In genomic region chr12:104643093-104643646, GRCh38 we compare ENCODE assay signal across 12 cellular contexts.
DNase-seq lines count a peak whose midpoint lies in the region; ATAC-seq and TF ChIP-seq lines count a peak whose summit lies in the region.
"Had no signal": no experiment of that assay in that cellular context is flagged by ENCODE, and none has a peak within 500 bp of the region (broad histone marks: within the 10 kb centered on the region; RNA-seq: fewer than 3 reads in every experiment).

No MANE protein-coding gene starts in this region.

- in situ Hi-C loops in GM13977 (cut with MboI; ENCODE audit: low pct_unique_long_range_greater_than_20kb, low sequenced_read_pairs, unreplicated experiment) = no loop called here

- no peak overlapping the region for H3K4me3 ChIP-seq in thyroid gland (replicated peaks in 1 of 3)
- H3K4me3 ChIP-seq: body of pancreas, esophagus muscularis mucosa, pancreas had no signal

- POLR2A ChIA-PET in WTC11 (lab: Charles Lee) = no interaction called here

- no peak for DNase-seq in CD14-positive monocyte (ENCODE audit: low spot score)
- peak; percentile 57 for DNase-seq in GM13977 (ENCODE audit: low spot score)
- no peak for DNase-seq in WTC11 (ENCODE audit: low spot score)
- DNase-seq in memory B cell (ENCODE audit: low spot score in 2 of 2) = peak; percentile 22 to 66
- no peak for DNase-seq in endothelial cell (ENCODE audit: low spot score)
- no peak for DNase-seq in stimulated activated naive CD4-positive, alpha-beta T cell (lab: John Stamatoyannopoulos, UW)
- DNase-seq in thyroid gland = no peak
- DNase-seq in NCI-H128 (lab: John Stamatoyannopoulos, UW; ENCODE audit: unreplicated experiment) = no peak
- DNase-seq: activated CD8-positive, alpha-beta memory T cell treated with anti-CD3 and anti-CD28 coated beads for 24 hours had no signal

- no peak overlapping the region for H3K27ac ChIP-seq in thyroid gland
- H3K27ac ChIP-seq: esophagus muscularis mucosa had no signal

- H3K9me3 ChIP-seq in thyroid gland = no peaks in the 10 kb centered on the region
- H3K9me3 ChIP-seq: body of pancreas, pancreas had no signal

- H3K4me1 Mint-ChIP-seq in CD14-positive monocyte (peaks cover 83% of the 10 kb centered on the region), WTC11 (peaks cover 13% of the 10 kb centered on the region; the same call in 1 of the 2 replicates), memory B cell (peaks cover 33% of the 10 kb centered on the region), endothelial cell (ENCODE audit: unreplicated experiment) (no peaks in the 10 kb centered on the region)

- ATAC-seq in WTC11 = no peak
- peak; percentile 75 for ATAC-seq in memory B cell (ENCODE audit: low read depth)
- ATAC-seq: body of pancreas had no signal

- TF ChIP-seq POLR2A in thyroid gland (IDR thresholded peaks at IDR 0.05) = no peak

- 90 to 91% methylated on average over 7 of the region's 7 CpGs for WGBS in thyroid gland, 2 donors

- H3K4me1 ChIP-seq in thyroid gland = peaks cover 7 to 9% of the 10 kb centered on the region in 2 donors
- H3K4me1 ChIP-seq: body of pancreas had no signal

- peak overlapping the region in 1 of 2 donors; percentile 89 for H3K4me3 Mint-ChIP-seq in CD14-positive monocyte
- no peak overlapping the region for H3K4me3 Mint-ChIP-seq in WTC11
- H3K4me3 Mint-ChIP-seq in memory B cell = peak overlapping the region; percentile 81
- no peak overlapping the region for H3K4me3 Mint-ChIP-seq in endothelial cell (ENCODE audit: unreplicated experiment)

- H3K36me3 ChIP-seq in thyroid gland = no peaks in the 10 kb centered on the region
- H3K36me3 ChIP-seq: esophagus muscularis mucosa, pancreas had no signal

- H3K27me3 Mint-ChIP-seq in CD14-positive monocyte (ENCODE audit: low read depth in 3 of 3) (no peaks in the 10 kb centered on the region), WTC11 (ENCODE audit: low read depth) (no peaks in the 10 kb centered on the region; the same call in 1 of the 2 replicates), memory B cell (no peaks in the 10 kb centered on the region), endothelial cell (ENCODE audit: unreplicated experiment) (no peaks in the 10 kb centered on the region)

- H3K36me3 Mint-ChIP-seq in CD14-positive monocyte (peaks cover 22 to 33% of the 10 kb centered on the region in 2 donors), WTC11 (peaks cover 5% of the 10 kb centered on the region; the same call in 1 of the 2 replicates), memory B cell (peaks cover 30% of the 10 kb centered on the region), endothelial cell (ENCODE audit: low read depth, unreplicated experiment) (peaks cover 8% of the 10 kb centered on the region)

- CTCF ChIA-PET in WTC11 (lab: Charles Lee) = no interaction called here

- intact Hi-C loops in CD14-positive monocyte (cut with micrococcal nuclease) = loop anchor here (2.0 to 10.0 kb wide), 4 partner anchors 28 to 312 kb away; partner anchors contain the start of gene SLC41A2 (in 1 of the 2)
- intact Hi-C loops in thyroid gland (cut with DNase I) = no loop called here

- H3K9me3 Mint-ChIP-seq in CD14-positive monocyte (peaks cover 0 to 6% (median 3%) of the 10 kb centered on the region in 7 donors), WTC11 (peaks cover 7% of the 10 kb centered on the region), memory B cell (peaks cover 5% of the 10 kb centered on the region), endothelial cell (ENCODE audit: unreplicated experiment) (no peaks in the 10 kb centered on the region)

- H3K27ac Mint-ChIP-seq in CD14-positive monocyte (peak overlapping the region; percentile 97 to 100 (median 99)), WTC11 (peak overlapping the region; percentile 60; the same call in 1 of the 2 replicates), memory B cell (peak overlapping the region; percentile 100), endothelial cell (ENCODE audit: unreplicated experiment) (no peak overlapping the region)

- no peaks in the 10 kb centered on the region for H3K27me3 ChIP-seq in thyroid gland
- H3K27me3 ChIP-seq: body of pancreas, esophagus muscularis mucosa, pancreas had no signal

- TF ChIP-seq CTCF in CD14-positive monocyte (IDR thresholded peaks at IDR 0.05) (no peak), GM13977 (IDR thresholded peaks at IDR 0.05; ENCODE audit: extremely low read depth, insufficient read depth, missing control alignments) (no peak), WTC11 (IDR thresholded peaks at IDR 0.05) (no peak), endothelial cell (IDR thresholded peaks at IDR 0.05; ENCODE audit: unreplicated experiment) (no peak), thyroid gland (IDR thresholded peaks at IDR 0.05) (no peak)

TF ChIP-seq in WTC11, 78 proteins besides CTCF, POLR2A, EP300 and RAD21 (continues in another document):
- no peak for TF ChIP-seq ARID4B (CRISPR knock-in tag; IDR thresholded peaks at IDR 0.05; ENCODE audit: borderline replicate concordance)
- no peak for TF ChIP-seq ZMAT4 (CRISPR knock-in tag; IDR thresholded peaks at IDR 0.05)
- no peak for TF ChIP-seq OVOL2 (CRISPR knock-in tag; IDR thresholded peaks at IDR 0.05; ENCODE audit: borderline replicate concordance)
- TF ChIP-seq AR (CRISPR knock-in tag; IDR thresholded peaks at IDR 0.05) = no peak
- TF ChIP-seq ATF2 (CRISPR knock-in tag; IDR thresholded peaks at IDR 0.05; ENCODE audit: borderline replicate concordance, low read depth) = no peak
- no peak for TF ChIP-seq ATF3 (CRISPR knock-in tag; conservative IDR thresholded peaks at IDR 0.05)

Comparison
In these comparisons a context has a peak if more than half of its experiments do, and no peak if none do; other contexts are left out.
1. DNase-seq: peak in GM13977 (single experiment) and memory B cell (2 of 2); none in CD14-positive monocyte (single experiment), WTC11 (single experiment), endothelial cell (single experiment), stimulated activated naive CD4-positive, alpha-beta T cell (0 of 6), thyroid gland (0 of 2) and NCI-H128 (single experiment).